Comparison of ENCODE assay signal across 1 cellular context in genomic region chr19:15144046-15144646, GRCh38.
TF ChIP-seq lines count a peak whose summit lies in the region.

No MANE protein-coding gene starts in this region.

TF ChIP-seq in GM23338, 12 proteins besides CTCF, POLR2A, EP300 and RAD21 (continued from another document):
- TF ChIP-seq REST (IDR thresholded peaks at IDR 0.05; ENCODE audit: unreplicated experiment): no peak
- no peak for TF ChIP-seq EZH2phosphoT487 (IDR thresholded peaks at IDR 0.05; ENCODE audit: unreplicated experiment)
- TF ChIP-seq STAT1 (IDR thresholded peaks at IDR 0.05; ENCODE audit: unreplicated experiment): no peak
TF ChIP-seq in GM23338: peak in this region for 1.
